30 cellular contexts compared by ENCODE assay signal in the genomic region with DNA sequence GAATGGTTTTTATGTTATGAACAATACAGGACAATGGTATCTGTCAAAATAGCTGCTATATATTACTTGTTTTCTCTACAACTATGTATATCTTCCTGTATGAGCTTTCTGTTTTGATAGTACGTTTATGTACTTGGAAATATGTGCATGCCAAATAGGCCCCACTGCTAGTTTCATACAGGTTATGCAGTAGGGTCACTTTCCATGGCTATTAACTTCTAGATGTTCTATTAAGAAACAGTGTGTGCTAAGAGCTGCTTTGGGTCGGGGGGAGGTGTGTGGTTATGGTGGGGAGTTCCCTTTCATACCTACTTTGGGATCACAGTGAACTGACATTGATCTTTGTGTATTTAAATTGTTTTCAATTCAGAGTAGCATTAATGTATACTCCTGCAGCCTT.
DNase-seq lines count a peak whose midpoint lies in the region; ATAC-seq and TF ChIP-seq lines count a peak whose summit lies in the region.
"Had no signal": no experiment of that assay in that cellular context is flagged by ENCODE, and none has a peak within 500 bp of the region (broad histone marks: within the 10 kb centered on the region; RNA-seq: fewer than 3 reads in every experiment).

No MANE protein-coding gene starts in this region.

- TF ChIP-seq CTCF in neutrophil (IDR thresholded peaks at IDR 0.05) (no peak), GM20000 (IDR thresholded peaks at IDR 0.05; ENCODE audit: extremely low read depth, missing control alignments) (no peak)

- no peaks in the 10 kb centered on the region for H3K27me3 ChIP-seq in neutrophil
- H3K27me3 ChIP-seq: BLaER1 treated with 17β-estradiol and CSF1 and Interleukin-3, amounts not matched to agents 10 nM and 100 nM; MG63; suprapubic skin; upper lobe of right lung had no signal

- DNase-seq in NCI-H1092 treated with DMSO at 0.1 percent for 48 hours (lab: John Stamatoyannopoulos, UW) (no peak), activated gamma-delta T cell treated with Interleukin-2 at 50 U/mL for 16 hours (no peak), GM20000 (ENCODE audit: low spot score) (no peak)
- DNase-seq: activated CD4-positive, alpha-beta T cell treated with anti-CD3 and anti-CD28 coated beads for 48 hours; activated naive CD4-positive, alpha-beta T cell treated with anti-CD3 and anti-CD28 coated beads, Interleukin-2, amount 10 ng/mL, durations not matched to agents 7 days and 5 days; amniotic stem cell; DMS153; hypothalamus; lower lobe of right lung; MG63; naive thymus-derived CD8-positive, alpha-beta T cell; NCI-H2029 treated with DMSO at 0.1 percent for 48 hours; NCI-H226; NCI-H526 treated with DMSO at 0.1 percent for 48 hours; NK-92 treated with Interleukin-12 subunit alpha and Interleukin-12 subunit beta, amount 100 ng/mL, for 24 hours; stimulated activated CD4-positive, alpha-beta T cell treated with anti-CD3 and anti-CD28 coated beads, Interleukin-15, amount 100 ng/mL, for 24 hours; T1000; upper lobe of right lung; WERI-Rb-1 had no signal

- no peaks in the 10 kb centered on the region for H3K36me3 ChIP-seq in neutrophil
- H3K36me3 ChIP-seq: lower lobe of right lung, suprapubic skin, upper lobe of right lung had no signal

- peak overlapping the region; percentile 1 for H3K27ac ChIP-seq in neutrophil
- H3K27ac ChIP-seq: BLaER1 treated with 17β-estradiol and CSF1 and Interleukin-3, amounts not matched to agents 10 nM and 100 nM; epithelial cell of prostate; KMS-11; lower lobe of right lung; suprapubic skin; upper lobe of right lung; WERI-Rb-1 had no signal

- H3K9me3 ChIP-seq in neutrophil = no peaks in the 10 kb centered on the region
- H3K9me3 ChIP-seq: BLaER1 treated with 17β-estradiol and CSF1 and Interleukin-3, amounts not matched to agents 10 nM and 100 nM; lower lobe of right lung; MG63; suprapubic skin; upper lobe of right lung had no signal

- no peak overlapping the region for H3K4me3 ChIP-seq in neutrophil (ENCODE audit: low read depth in 1 of 2, low read length in 1 of 2)
- H3K4me3 ChIP-seq: BLaER1 treated with 17β-estradiol and CSF1 and Interleukin-3, amounts not matched to agents 10 nM and 100 nM; lower lobe of right lung; MG63; suprapubic skin; upper lobe of right lung had no signal

- H3K4me1 ChIP-seq in neutrophil (ENCODE audit: control insufficient read depth in 1 of 2, insufficient read depth in 1 of 2, low read depth in 1 of 2, low read length in 1 of 2) = peaks cover 48 to 49% of the 10 kb centered on the region in 2 experiments

- peak; percentile 46 for ATAC-seq in GM18868 (IDR thresholded peaks at IDR 0.05; ENCODE audit: unreplicated experiment)
- ATAC-seq in GM19351 (IDR thresholded peaks at IDR 0.05; ENCODE audit: unreplicated experiment) = peak; percentile 67
- peak; percentile 52 for ATAC-seq in HG03354 (IDR thresholded peaks at IDR 0.05; ENCODE audit: poor library complexity, severe bottlenecking, unreplicated experiment)
- ATAC-seq: lower lobe of right lung; naive thymus-derived CD8-positive, alpha-beta T cell; Right ventricle myocardium inferior; SK-N-SH treated with all-trans-retinoic acid at 6 μM for 48 hours; stimulated activated memory B cell treated with anti-CD40 and anti-IgM and Interleukin-4, amounts not matched to agents 10 μg/mL and 1 μg/mL and 100 μg/mL, for 72 hours; upper lobe of right lung had no signal
